14 cellular contexts compared by ENCODE assay signal in the genomic region with DNA sequence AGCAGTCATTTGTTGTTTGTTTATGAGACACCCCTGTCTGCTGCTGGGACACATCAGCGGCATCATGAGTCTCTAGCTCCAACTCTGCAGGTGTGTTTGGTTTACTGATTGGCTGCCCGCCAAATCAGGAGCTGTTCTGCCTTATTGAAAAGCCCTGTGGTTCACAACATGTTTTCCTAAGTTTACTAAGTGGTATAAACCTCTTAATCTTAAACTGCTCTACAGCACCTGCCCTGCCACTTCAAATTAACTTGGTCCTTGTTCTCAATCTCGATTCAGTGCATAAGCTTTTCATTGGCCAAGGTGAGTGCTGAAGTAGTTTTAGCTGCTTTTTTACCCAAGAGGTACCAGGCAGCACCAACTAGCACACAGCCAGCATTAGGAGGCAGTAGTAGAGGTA.
DNase-seq lines count a peak whose midpoint lies in the region; ATAC-seq, FAIRE-seq and TF ChIP-seq lines count a peak whose summit lies in the region.
"Had no signal": no experiment of that assay in that cellular context is flagged by ENCODE, and none has a peak within 500 bp of the region (broad histone marks: within the 10 kb centered on the region; RNA-seq: fewer than 3 reads in every experiment).

No MANE protein-coding gene starts in this region.

- H3K36me3 ChIP-seq in upper lobe of right lung, result no peaks in the 10 kb centered on the region

- H3K4me3 Mint-ChIP-seq in type B pancreatic cell, result no peak overlapping the region
- H3K4me3 Mint-ChIP-seq: natural killer cell; stimulated activated naive CD8-positive, alpha-beta T cell treated with anti-CD3 and anti-CD28 coated beads, Interleukin-15, Interleukin-2, amounts not matched to agents 100 ng/mL and 50 ng/mL, for 24 hours had no signal

- DNase-seq in NCI-H2171 treated with DMSO at 0.1 percent for 48 hours (lab: John Stamatoyannopoulos, UW) (peak; percentile 37), NCI-H2171 (lab: John Stamatoyannopoulos, UW) (no peak), NCI-H524 (lab: John Stamatoyannopoulos, UW) (peak; percentile 72 to 84), epithelial cell of esophagus (ENCODE audit: low read depth) (peak; percentile 58), upper lobe of right lung (peak; percentile 72), type B pancreatic cell (ENCODE audit: extremely low spot score, unreplicated experiment) (no peak), H54 (ENCODE audit: insufficient read length, low spot score) (no peak), AG20443 (ENCODE audit: low spot score) (no peak)
- DNase-seq: 8988T, aorta, natural killer cell had no signal

- no peak for FAIRE-seq in H54 (lab: Jason Lieb, UNC)
- FAIRE-seq: endothelial cell of umbilical vein had no signal

- H3K4me3 ChIP-seq in epithelial cell of esophagus (ENCODE audit: low read length) (no peak overlapping the region), upper lobe of right lung (no peak overlapping the region)

- no peaks in the 10 kb centered on the region for H3K9me3 ChIP-seq in upper lobe of right lung

- H3K27ac ChIP-seq in upper lobe of right lung, result no peak overlapping the region

- H3K36me3 Mint-ChIP-seq in type B pancreatic cell, result no peaks in the 10 kb centered on the region
- H3K36me3 Mint-ChIP-seq: natural killer cell had no signal

- no peak for TF ChIP-seq POLR2A in H54 (IDR thresholded peaks at IDR 0.05; ENCODE audit: low read depth, low read length)

- no peaks in the 10 kb centered on the region for H3K27me3 ChIP-seq in upper lobe of right lung

- no peaks in the 10 kb centered on the region for H3K9me3 Mint-ChIP-seq in type B pancreatic cell
- H3K9me3 Mint-ChIP-seq: stimulated activated naive CD8-positive, alpha-beta T cell treated with anti-CD3 and anti-CD28 coated beads, Interleukin-15, Interleukin-2, amounts not matched to agents 100 ng/mL and 50 ng/mL, for 24 hours had no signal

- no peaks in the 10 kb centered on the region for H3K27me3 Mint-ChIP-seq in type B pancreatic cell

- TF ChIP-seq CTCF in epithelial cell of esophagus (IDR thresholded peaks at IDR 0.05; ENCODE audit: insufficient read depth, low read depth, low read length, missing control alignments) (no peak), upper lobe of right lung (IDR thresholded peaks at IDR 0.05) (peak; percentile 6), type B pancreatic cell (conservative IDR thresholded peaks at IDR 0.05) (no peak)

- peaks cover 10% of the 10 kb centered on the region for H3K4me1 Mint-ChIP-seq in type B pancreatic cell (ENCODE audit: unreplicated experiment)
- H3K4me1 Mint-ChIP-seq: natural killer cell had no signal

- H3K27ac Mint-ChIP-seq in type B pancreatic cell, result no peak overlapping the region
- H3K27ac Mint-ChIP-seq: natural killer cell; stimulated activated naive CD8-positive, alpha-beta T cell treated with anti-CD3 and anti-CD28 coated beads, Interleukin-15, Interleukin-2, amounts not matched to agents 100 ng/mL and 50 ng/mL, for 24 hours had no signal

- intact Hi-C loops in upper lobe of right lung (cut with DNase I), result no loop called here

- peak; percentile 93 for ATAC-seq in upper lobe of right lung
- ATAC-seq: HCT116, natural killer cell had no signal

- no peaks in the 10 kb centered on the region for H3K4me1 ChIP-seq in upper lobe of right lung

Comparison
In these comparisons a context has a peak if more than half of its experiments do, and no peak if none do; other contexts are left out.
1. DNase-seq: peak in NCI-H2171 treated with DMSO at 0.1 percent for 48 hours (single experiment), NCI-H524 (2 of 2), epithelial cell of esophagus (single experiment) and upper lobe of right lung (single experiment); none in NCI-H2171 (single experiment), type B pancreatic cell (single experiment), H54 (single experiment) and AG20443 (single experiment).